Comparison of ENCODE assay signal across 15 cellular contexts in the genomic region with DNA sequence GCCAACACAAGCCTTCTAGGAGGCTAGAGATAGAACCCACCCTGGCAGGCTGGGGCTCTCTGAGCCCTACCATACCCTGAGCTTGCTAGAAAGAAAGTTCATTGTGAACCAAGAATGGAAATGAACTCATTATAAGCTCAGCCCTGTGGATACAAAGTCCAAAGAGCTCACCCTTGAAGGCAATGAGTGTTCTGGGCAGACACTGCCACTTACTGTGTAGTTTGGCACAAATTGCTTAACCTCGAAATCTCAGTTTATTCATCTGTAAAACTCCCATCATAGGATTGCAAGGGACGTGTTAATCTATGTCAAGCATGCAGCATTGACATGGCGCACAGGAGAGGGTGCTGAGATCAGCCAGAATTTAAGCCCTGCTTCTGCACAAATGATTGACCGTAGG.
"Had no signal": no experiment of that assay in that cellular context is flagged by ENCODE, and none has a peak within 500 bp of the region (broad histone marks: within the 10 kb centered on the region; RNA-seq: fewer than 3 reads in every experiment).

No MANE protein-coding gene starts in this region.

- H3K27ac Mint-ChIP-seq: mesothelial cell of epicardium; stimulated activated memory B cell treated with anti-CD40 and anti-IgM and Interleukin-4, amounts not matched to agents 10 μg/mL and 1 μg/mL and 100 μg/mL, for 72 hours; T-cell had no signal

- H3K4me3 Mint-ChIP-seq: mesothelial cell of epicardium; stimulated activated memory B cell treated with anti-CD40 and anti-IgM and Interleukin-4, amounts not matched to agents 10 μg/mL and 1 μg/mL and 100 μg/mL, for 72 hours; T-cell had no signal

- H3K27me3 Mint-ChIP-seq: naive thymus-derived CD4-positive, alpha-beta T cell; stimulated activated memory B cell treated with anti-CD40 and anti-IgM and Interleukin-4, amounts not matched to agents 10 μg/mL and 1 μg/mL and 100 μg/mL, for 72 hours; T-cell had no signal

- H3K9me3 Mint-ChIP-seq: mesothelial cell of epicardium; naive thymus-derived CD4-positive, alpha-beta T cell; stimulated activated memory B cell treated with anti-CD40 and anti-IgM and Interleukin-4, amounts not matched to agents 10 μg/mL and 1 μg/mL and 100 μg/mL, for 72 hours; T-cell had no signal

- ATAC-seq: esophagus mucosa; naive thymus-derived CD4-positive, alpha-beta T cell; stimulated activated memory B cell treated with anti-CD40 and anti-IgM and Interleukin-4, amounts not matched to agents 10 μg/mL and 1 μg/mL and 100 μg/mL, for 72 hours; T-cell had no signal

- H3K36me3 Mint-ChIP-seq: mesothelial cell of epicardium had no signal

- DNase-seq: activated CD4-positive, alpha-beta T cell treated with anti-CD3 and anti-CD28 coated beads for 1 hour; activated CD4-positive, alpha-beta T cell treated with anti-CD3 and anti-CD28 coated beads, Interleukin-2, amount 50 U/mL, for 4 hours; activated naive CD4-positive, alpha-beta T cell; activated T-cell treated with anti-CD3 and anti-CD28 coated beads for 4 hours; anterior cingulate cortex; dorsolateral prefrontal cortex; hypothalamus; naive thymus-derived CD4-positive, alpha-beta T cell; retina; stimulated activated CD4-positive, alpha-beta T cell treated with anti-CD3 and anti-CD28 coated beads, Interleukin-2, amount 100 ng/mL, for 48 hours; T-cell; tibial artery had no signal
